8 cellular contexts compared by ENCODE assay signal in genomic region chr19:1747285-1748114, GRCh38. TPM values are rescaled to one million over a fixed set of nuclear protein-coding genes. Genes with fewer than 3 reads are reported as not detected.
A peak's percentile ranks its signal among the peaks of the same experiment; 100 is the strongest.
DNase-seq lines count a peak whose midpoint lies in the region; ATAC-seq and TF ChIP-seq lines count a peak whose summit lies in the region.

No MANE protein-coding gene starts in this region.

- H3K27ac ChIP-seq in brain microvascular endothelial cell (no peak overlapping the region), substantia nigra (ENCODE audit: low read depth, low read length, poor library complexity, severe bottlenecking) (no peak overlapping the region)

- DNase-seq in GM04504 (ENCODE audit: low read depth) = peak; percentile 30
- DNase-seq in RPMI7951 (ENCODE audit: low read depth) = peak; percentile 93
- peak; percentile 77 for DNase-seq in brain microvascular endothelial cell
- DNase-seq in non-pigmented ciliary epithelial cell (ENCODE audit: low read depth) = peak; percentile 36
- no peak for DNase-seq in superior temporal gyrus (ENCODE audit: extremely low spot score)
- no peak for DNase-seq in substantia nigra (lab: John Stamatoyannopoulos, UW)

- H3K36me3 ChIP-seq in brain microvascular endothelial cell (replicated peaks) = no peaks in the 10 kb centered on the region

- ATAC-seq in GM19455 (IDR thresholded peaks at IDR 0.05; ENCODE audit: unreplicated experiment) = no peak
- ATAC-seq in GM21515 (IDR thresholded peaks at IDR 0.05; ENCODE audit: unreplicated experiment) = no peak

- no peak for TF ChIP-seq CTCF in brain microvascular endothelial cell (IDR thresholded peaks at IDR 0.05; ENCODE audit: low read depth, low read length, missing control alignments)

- H3K4me3 ChIP-seq in brain microvascular endothelial cell (ENCODE audit: low read depth, low read length) = no peak overlapping the region

- peaks cover 62% of the 10 kb centered on the region for H3K27me3 ChIP-seq in brain microvascular endothelial cell (replicated peaks)

- in situ Hi-C loops in brain microvascular endothelial cell (cut with HindIII; ENCODE audit: low pct_ligation_motif_present, low sequenced_read_pairs) = no loop called here

RNA-seq across cellular contexts. Expression of gene ONECUT3, which starts 5.8 kb away (rescaled TPM):
- not detected in 2 replicates for total RNA-seq in RPMI7951 (2014; rRNA removed; shearing (Covaris generic))

Comparison
In these comparisons a context has a peak if more than half of its experiments do, and no peak if none do; other contexts are left out.
1. DNase-seq: peak in GM04504 (single experiment), RPMI7951 (single experiment), brain microvascular endothelial cell (single experiment) and non-pigmented ciliary epithelial cell (single experiment); none in superior temporal gyrus (single experiment) and substantia nigra (0 of 49).